Comparison of ENCODE assay signal across 8 cellular contexts in genomic region chr20:53708129-53708968, GRCh38.
DNase-seq lines count a peak whose midpoint lies in the region; ATAC-seq lines count a peak whose summit lies in the region.

No MANE protein-coding gene starts in this region.

- no peaks in the 10 kb centered on the region for H3K27me3 Mint-ChIP-seq in activated T-cell treated with anti-CD3 and anti-CD28 coated beads, Interleukin-2, amount 50 U/mL, for 4 hours (ENCODE audit: low read depth)

- H3K4me3 Mint-ChIP-seq in activated T-cell treated with anti-CD3 and anti-CD28 coated beads, Interleukin-2, amount 50 U/mL, for 4 hours, result peak overlapping the region; percentile 46

- ATAC-seq in GM21619 (IDR thresholded peaks at IDR 0.05; ENCODE audit: unreplicated experiment) (peak; percentile 58), HG03097 (IDR thresholded peaks at IDR 0.05; ENCODE audit: low FRiP score, unreplicated experiment) (no peak)
- peak; percentile 86 to 87 for ATAC-seq in activated T-cell treated with anti-CD3 and anti-CD28 coated beads, Interleukin-2, amount 50 U/mL, for 4 hours

- no peaks in the 10 kb centered on the region for H3K9me3 Mint-ChIP-seq in activated T-cell treated with anti-CD3 and anti-CD28 coated beads, Interleukin-2, amount 50 U/mL, for 4 hours

- H3K36me3 Mint-ChIP-seq in activated T-cell treated with anti-CD3 and anti-CD28 coated beads, Interleukin-2, amount 50 U/mL, for 4 hours (ENCODE audit: insufficient read depth), result no peaks in the 10 kb centered on the region

- H3K4me1 Mint-ChIP-seq in activated T-cell treated with anti-CD3 and anti-CD28 coated beads, Interleukin-2, amount 50 U/mL, for 4 hours (ENCODE audit: low read depth), result peaks cover 39% of the 10 kb centered on the region

- DNase-seq in DMS114 treated with DMSO at 0.1 percent for 48 hours (lab: John Stamatoyannopoulos, UW; ENCODE audit: unreplicated experiment) (peak; percentile 96), KG1 (lab: John Stamatoyannopoulos, UW) (peak; percentile 60), myocyte (ENCODE audit: low read depth) (peak; percentile 79), HPDE6-E6E7 (ENCODE audit: extremely low spot score) (no peak), retina (no peak)
- peak; percentile 7 for DNase-seq in activated T-cell treated with anti-CD3 and anti-CD28 coated beads, Interleukin-2, amount 50 U/mL, for 4 hours

Comparison
In these comparisons a context has a peak if more than half of its experiments do, and no peak if none do; other contexts are left out.
1. DNase-seq: peak in DMS114 treated with DMSO at 0.1 percent for 48 hours (single experiment), KG1 (single experiment), activated T-cell treated with anti-CD3 and anti-CD28 coated beads, Interleukin-2, amount 50 U/mL, for 4 hours (single experiment) and myocyte (single experiment); none in HPDE6-E6E7 (single experiment) and retina (single experiment).